ENCODE assay signal across 19 cellular contexts in genomic region chr4:38185406-38185805, GRCh38.
"Had no signal": no experiment of that assay in that cellular context is flagged by ENCODE, and none has a peak within 500 bp of the region (broad histone marks: within the 10 kb centered on the region; RNA-seq: fewer than 3 reads in every experiment).

No MANE protein-coding gene starts in this region.

- H3K27ac Mint-ChIP-seq: activated CD8-positive, alpha-beta T cell treated with anti-CD3 and anti-CD28 coated beads, Interleukin-2, amount 10 ng/mL, durations not matched to agents 7 days and 5 days; activated naive CD4-positive, alpha-beta T cell treated with anti-CD3 and anti-CD28 coated beads, Interleukin-2, amount 50 U/mL, for 24 hours had no signal

- H3K4me3 Mint-ChIP-seq: activated CD8-positive, alpha-beta T cell treated with anti-CD3 and anti-CD28 coated beads, Interleukin-2, amount 10 ng/mL, durations not matched to agents 7 days and 5 days; activated naive CD4-positive, alpha-beta T cell treated with anti-CD3 and anti-CD28 coated beads, Interleukin-2, amount 50 U/mL, for 24 hours had no signal

- H3K27me3 Mint-ChIP-seq: activated naive CD4-positive, alpha-beta T cell treated with anti-CD3 and anti-CD28 coated beads, Interleukin-2, amount 50 U/mL, for 24 hours had no signal

- H3K36me3 Mint-ChIP-seq: activated naive CD4-positive, alpha-beta T cell treated with anti-CD3 and anti-CD28 coated beads, Interleukin-2, amount 50 U/mL, for 24 hours had no signal

- H3K4me1 ChIP-seq: body of pancreas had no signal

- H3K9ac ChIP-seq: KMS-11 had no signal

- H3K9me3 ChIP-seq: ascending aorta, body of pancreas, Peyer's patch, SJSA1 had no signal

- H3K9me3 Mint-ChIP-seq: activated naive CD4-positive, alpha-beta T cell treated with anti-CD3 and anti-CD28 coated beads, Interleukin-2, amount 50 U/mL, for 24 hours had no signal

- H3K4me2 ChIP-seq: KMS-11 had no signal

- H3K4me3 ChIP-seq: ascending aorta, body of pancreas, Peyer's patch, SJSA1 had no signal

- H3K27me3 ChIP-seq: ascending aorta, body of pancreas, Peyer's patch, SJSA1 had no signal

- DNase-seq: activated CD4-positive, alpha-beta T cell treated with anti-CD3 and anti-CD28 coated beads for 4 hours; activated CD4-positive, alpha-beta T cell treated with anti-CD3 and anti-CD28 coated beads, Interleukin-2, amount 50 U/mL, for 4 hours; activated CD8-positive, alpha-beta memory T cell treated with anti-CD3 and anti-CD28 coated beads, Interleukin-2, amount 50 U/mL, for 48 hours; activated CD8-positive, alpha-beta T cell treated with anti-CD3 and anti-CD28 coated beads, Interleukin-2, amount 10 ng/mL, durations not matched to agents 7 days and 5 days; activated T-cell treated with anti-CD3 and anti-CD28 coated beads, Interleukin-2, amount 50 U/mL, for 1 hour; amniotic stem cell; body of pancreas; NCI-H1092; NCI-H1694 treated with DMSO at 0.1 percent for 48 hours; NCI-H2029 treated with DMSO at 0.1 percent for 48 hours; NCI-H446; NCI-H524; Peyer's patch; SHP77; SW 1271 had no signal

- H3K36me3 ChIP-seq: ascending aorta, Peyer's patch, SJSA1 had no signal

- H3K27ac ChIP-seq: ascending aorta, body of pancreas, KMS-11, Peyer's patch, SJSA1 had no signal
